Comparison of ENCODE assay signal across 9 cellular contexts in genomic region chr18:47901624-47902362, GRCh38. TPM values are rescaled to one million over a fixed set of nuclear protein-coding genes. Genes with fewer than 3 reads are reported as not detected.
DNase-seq lines count a peak whose midpoint lies in the region; ATAC-seq and TF ChIP-seq lines count a peak whose summit lies in the region.
"Had no signal": no experiment of that assay in that cellular context is flagged by ENCODE, and none has a peak within 500 bp of the region (broad histone marks: within the 10 kb centered on the region; RNA-seq: fewer than 3 reads in every experiment).

No MANE protein-coding gene starts in this region.

- no peak overlapping the region for H3K4me2 ChIP-seq in DND-41 (ENCODE audit: insufficient read depth, low read length)
- H3K4me2 ChIP-seq in GM23248 (ENCODE audit: unreplicated experiment), result no peak overlapping the region

- peaks cover 20% of the 10 kb centered on the region for H3K36me3 ChIP-seq in DND-41 (ENCODE audit: insufficient read depth, low read length)
- H3K36me3 ChIP-seq in Caco-2 (ENCODE audit: control insufficient read depth, insufficient read depth, low read length), result no peaks in the 10 kb centered on the region
- no peaks in the 10 kb centered on the region for H3K36me3 ChIP-seq in GM23248 (ENCODE audit: low read depth)

- CTCF ChIA-PET in Caco-2 (lab: Charles Lee), result no interaction called here

- WGBS in GM23248 (ENCODE audit: low coverage in 1 of 2, low lambda C conversion rate in 2 of 2, missing lambda C conversion rate in 2 of 2), 2 experiments, result 94 to 96% methylated on average over 7 of the region's 7 CpGs

- H3K79me2 ChIP-seq in DND-41 (ENCODE audit: insufficient read depth, low read length), result peaks cover 100% of the 10 kb centered on the region
- peaks cover 100% of the 10 kb centered on the region for H3K79me2 ChIP-seq in GM23248 (ENCODE audit: insufficient read depth)

- H3K4me1 Mint-ChIP-seq in Caco-2 (ENCODE audit: low read depth, unreplicated experiment), result no peaks in the 10 kb centered on the region

- TF ChIP-seq CTCF in DND-41 (IDR thresholded peaks at IDR 0.05; ENCODE audit: borderline replicate concordance, extremely low read depth, low read length, poor library complexity, severe bottlenecking) (no peak), GM20000 (IDR thresholded peaks at IDR 0.05; ENCODE audit: extremely low read depth, missing control alignments) (no peak), Caco-2 (IDR thresholded peaks at IDR 0.05; ENCODE audit: insufficient read depth in 1 of 2, low read depth in 1 of 2, low read length in 1 of 2, severe bottlenecking in 1 of 2, unreplicated experiment in 1 of 2) (no peak)

- peak; percentile 66 for ATAC-seq in DND-41 (ENCODE audit: insufficient read depth, low read depth)
- ATAC-seq in HG03520 (IDR thresholded peaks at IDR 0.05; ENCODE audit: unreplicated experiment), result peak; percentile 75

- intact Hi-C loops in Caco-2 (cut with micrococcal nuclease; ENCODE audit: unreplicated experiment), result no loop called here

- H3K27ac Mint-ChIP-seq in Caco-2 (ENCODE audit: unreplicated experiment), result no peak overlapping the region
- H3K27ac Mint-ChIP-seq: nephron had no signal

- H4K20me1 ChIP-seq in DND-41 (ENCODE audit: insufficient read depth, low read length) (peaks cover 51% of the 10 kb centered on the region), GM23248 (ENCODE audit: insufficient read depth) (peaks cover 24% of the 10 kb centered on the region; the same call in 1 of the 2 replicates)

- no peak overlapping the region for H2AFZ ChIP-seq in DND-41 (ENCODE audit: low read depth, low read length)
- no peak overlapping the region for H2AFZ ChIP-seq in GM23248

- H3K9ac ChIP-seq in DND-41 (ENCODE audit: low read depth, low read length) (no peak overlapping the region), GM23248 (no peak overlapping the region)

- no peak overlapping the region for H3K4me3 Mint-ChIP-seq in Caco-2 (ENCODE audit: unreplicated experiment)
- H3K4me3 Mint-ChIP-seq: nephron had no signal

- H3K9me2 ChIP-seq in GM23248 (ENCODE audit: insufficient read depth), result 0 out of 2 replicates have a peak, but pooled peaks cover 5% of the 10 kb centered on the region

- in situ Hi-C loops in GM23248 (cut with MboI), result no loop called here

- DNase-seq in DND-41 (no peak), GM20000 (ENCODE audit: low spot score) (peak; percentile 16), DMS79 (lab: John Stamatoyannopoulos, UW) (no peak), Caco-2 (no peak), NCI-H146 treated with DMSO at 0.1 percent for 48 hours (lab: John Stamatoyannopoulos, UW; ENCODE audit: unreplicated experiment) (no peak), GM23248 (no peak)
- peak; percentile 33 for DNase-seq in central memory CD4-positive, alpha-beta T cell

- H3K36me3 Mint-ChIP-seq in Caco-2 (ENCODE audit: insufficient read depth, unreplicated experiment), result peaks cover under 1% of the 10 kb centered on the region

- H3K4me3 ChIP-seq in DND-41 (ENCODE audit: low read depth in 1 of 2, low read length in 2 of 2) (no peak overlapping the region), Caco-2 (ENCODE audit: low read depth, low read length) (no peak overlapping the region), GM23248 (no peak overlapping the region)

- peaks cover 15% of the 10 kb centered on the region for H3K9me3 Mint-ChIP-seq in Caco-2 (ENCODE audit: unreplicated experiment)

- no peaks in the 10 kb centered on the region for H3K27me3 Mint-ChIP-seq in Caco-2 (ENCODE audit: insufficient read depth, unreplicated experiment)

- peaks cover 15% of the 10 kb centered on the region for H3K9me3 ChIP-seq in DND-41 (ENCODE audit: insufficient read depth, low read length, severe bottlenecking)
- H3K9me3 ChIP-seq in Caco-2, result no peaks in the 10 kb centered on the region
- no peaks in the 10 kb centered on the region for H3K9me3 ChIP-seq in GM23248 (ENCODE audit: low read depth)

- H3K4me1 ChIP-seq in DND-41 (ENCODE audit: insufficient read depth, low read length) (peaks cover 18% of the 10 kb centered on the region), Caco-2 (no peaks in the 10 kb centered on the region), GM23248 (ENCODE audit: insufficient read depth) (no peaks in the 10 kb centered on the region)

- POLR2A ChIA-PET in Caco-2 (lab: Charles Lee), result interaction anchor here (0.6 kb wide), 1 partner anchor 29 kb away, joined by 3 read pairs; the partner anchor contains the start of gene SMAD2

- BruUV-seq in Caco-2 (replicated peaks; lab: Mats Ljungman, UMichigan), result no TSS peak

- no peaks in the 10 kb centered on the region for H3K27me3 ChIP-seq in DND-41 (ENCODE audit: insufficient read depth, low read length, poor library complexity)
- H3K27me3 ChIP-seq in Caco-2 (replicated peaks; ENCODE audit: control insufficient read depth, insufficient read depth, low read length), result no peaks in the 10 kb centered on the region
- H3K27me3 ChIP-seq in GM23248 (replicated peaks; ENCODE audit: insufficient read depth), result no peaks in the 10 kb centered on the region

- H3K27ac ChIP-seq in DND-41 (ENCODE audit: low read length) (no peak overlapping the region), GM23248 (no peak overlapping the region)

- H3F3A ChIP-seq in GM23248 (ENCODE audit: insufficient read depth), result no peaks in the 10 kb centered on the region

RNA-seq across cellular contexts. Expression of gene SMAD2, which starts 28.7 kb away (rescaled TPM):
- total RNA-seq in Caco-2 (2022), result 50.9 and 53.5 TPM in 2 replicates
- 77.7 and 86.6 TPM in 2 replicates for total RNA-seq in GM23248 (2014; rRNA removed; shearing (Covaris generic))
- 52.4 and 54.1 TPM in 2 replicates for polyA plus RNA-seq in GM23248 (2016; fragmentation: Nextera tagmentation; extraction: Ambion mirVana)

Comparison
In these comparisons a context has a peak if more than half of its experiments do, and no peak if none do; other contexts are left out.
1. DNase-seq: peak in GM20000 (single experiment) and central memory CD4-positive, alpha-beta T cell (single experiment); none in DND-41 (single experiment), DMS79 (single experiment), Caco-2 (0 of 2), NCI-H146 treated with DMSO at 0.1 percent for 48 hours (single experiment) and GM23248 (single experiment).